ENCODE assay signal across 13 cellular contexts in genomic region chr11:130022799-130023198, GRCh38. TPM values are rescaled to one million over a fixed set of nuclear protein-coding genes. Genes with fewer than 3 reads are reported as not detected.
DNase-seq lines count a peak whose midpoint lies in the region; ATAC-seq and TF ChIP-seq lines count a peak whose summit lies in the region.
"Had no signal": no experiment of that assay in that cellular context is flagged by ENCODE, and none has a peak within 500 bp of the region (broad histone marks: within the 10 kb centered on the region; RNA-seq: fewer than 3 reads in every experiment).

No MANE protein-coding gene starts in this region.

- H3K27ac Mint-ChIP-seq in stimulated activated effector memory CD8-positive, alpha-beta T cell treated with anti-CD3 and anti-CD28 coated beads, Interleukin-12 subunit alpha, Interleukin-12 subunit beta, amount 100 ng/mL, for 72 hours: no peak overlapping the region
- H3K27ac Mint-ChIP-seq: B cell; effector memory CD8-positive, alpha-beta T cell had no signal

- no peaks in the 10 kb centered on the region for H3K79me2 ChIP-seq in DOHH2 (ENCODE audit: control insufficient read depth, low read length)

- H3K4me2 ChIP-seq in DOHH2 (ENCODE audit: low read length): peak overlapping the region; percentile 73

- H3K9me3 ChIP-seq in DOHH2 (ENCODE audit: control insufficient read depth, insufficient read depth, low read length): no peaks in the 10 kb centered on the region
- no peaks in the 10 kb centered on the region for H3K9me3 ChIP-seq in sigmoid colon
- H3K9me3 ChIP-seq: adrenal gland had no signal

- peak overlapping the region; percentile 52; the same call in 1 of the 2 replicates for H3K27ac ChIP-seq in DOHH2 (ENCODE audit: low read depth, low read length)
- H3K27ac ChIP-seq in sigmoid colon: no peak overlapping the region
- H3K27ac ChIP-seq: adrenal gland had no signal

- no peaks in the 10 kb centered on the region for H3K36me3 Mint-ChIP-seq in stimulated activated effector memory CD8-positive, alpha-beta T cell treated with anti-CD3 and anti-CD28 coated beads, Interleukin-12 subunit alpha, Interleukin-12 subunit beta, amount 100 ng/mL, for 72 hours

- no peak for DNase-seq in sigmoid colon
- no peak for DNase-seq in stimulated activated effector memory CD8-positive, alpha-beta T cell treated with anti-CD3 and anti-CD28 coated beads, Interleukin-12 subunit alpha, Interleukin-12 subunit beta, amount 100 ng/mL, for 72 hours (ENCODE audit: low spot score in 2 of 2)
- DNase-seq in GM13977 (ENCODE audit: low spot score): no peak
- DNase-seq: adrenal gland; effector memory CD8-positive, alpha-beta T cell; hypothalamus; small intestine had no signal

- H3K4me1 ChIP-seq in DOHH2 (ENCODE audit: control insufficient read depth, low read length): peaks cover 55% of the 10 kb centered on the region
- no peaks in the 10 kb centered on the region for H3K4me1 ChIP-seq in sigmoid colon
- H3K4me1 ChIP-seq: adrenal gland had no signal

- no peaks in the 10 kb centered on the region for H3K9me3 Mint-ChIP-seq in stimulated activated effector memory CD8-positive, alpha-beta T cell treated with anti-CD3 and anti-CD28 coated beads, Interleukin-12 subunit alpha, Interleukin-12 subunit beta, amount 100 ng/mL, for 72 hours
- H3K9me3 Mint-ChIP-seq: effector memory CD8-positive, alpha-beta T cell had no signal

- in situ Hi-C loops in GM13977 (cut with MboI; ENCODE audit: low pct_unique_long_range_greater_than_20kb, low sequenced_read_pairs, unreplicated experiment): no loop called here

- H3K36me3 ChIP-seq in DOHH2 (ENCODE audit: control insufficient read depth, low read length): no peaks in the 10 kb centered on the region
- H3K36me3 ChIP-seq in sigmoid colon: no peaks in the 10 kb centered on the region
- H3K36me3 ChIP-seq: adrenal gland had no signal

- no peak for TF ChIP-seq EP300 in sigmoid colon (IDR thresholded peaks at IDR 0.05)

- H3K27me3 ChIP-seq in DOHH2 (ENCODE audit: control insufficient read depth, low read length) (no peaks in the 10 kb centered on the region), sigmoid colon (no peaks in the 10 kb centered on the region)
- H3K27me3 ChIP-seq: adrenal gland had no signal

- intact Hi-C loops in sigmoid colon (cut with DNase I): no loop called here

- H3F3A ChIP-seq in DOHH2 (ENCODE audit: control insufficient read depth, insufficient read depth): peaks cover 6% of the 10 kb centered on the region; the same call in 1 of the 2 replicates

- ATAC-seq in GM21390 (IDR thresholded peaks at IDR 0.05; ENCODE audit: unreplicated experiment): peak; percentile 10
- peak; percentile 26 for ATAC-seq in HG03378 (IDR thresholded peaks at IDR 0.05; ENCODE audit: unreplicated experiment)
- peak; percentile 52 for ATAC-seq in esophagus mucosa
- ATAC-seq in HG02870 (IDR thresholded peaks at IDR 0.05; ENCODE audit: unreplicated experiment): no peak
- no peak for ATAC-seq in stimulated activated effector memory CD8-positive, alpha-beta T cell treated with anti-CD3 and anti-CD28 coated beads, Interleukin-12 subunit alpha, Interleukin-12 subunit beta, amount 100 ng/mL, for 72 hours
- ATAC-seq: effector memory CD8-positive, alpha-beta T cell had no signal

- no peaks in the 10 kb centered on the region for H3K4me1 Mint-ChIP-seq in stimulated activated effector memory CD8-positive, alpha-beta T cell treated with anti-CD3 and anti-CD28 coated beads, Interleukin-12 subunit alpha, Interleukin-12 subunit beta, amount 100 ng/mL, for 72 hours

- 94 to 99% methylated on average over 2 of the region's 2 CpGs for WGBS in sigmoid colon, 2 donors

- no peak overlapping the region for H3K4me3 Mint-ChIP-seq in stimulated activated effector memory CD8-positive, alpha-beta T cell treated with anti-CD3 and anti-CD28 coated beads, Interleukin-12 subunit alpha, Interleukin-12 subunit beta, amount 100 ng/mL, for 72 hours
- H3K4me3 Mint-ChIP-seq: effector memory CD8-positive, alpha-beta T cell had no signal

- no peak for TF ChIP-seq POLR2A in sigmoid colon (IDR thresholded peaks at IDR 0.05)

- no peaks in the 10 kb centered on the region for H4K20me1 ChIP-seq in DOHH2 (ENCODE audit: control insufficient read depth, insufficient read depth, low read depth, low read length)

- TF ChIP-seq CTCF in DOHH2 (IDR thresholded peaks at IDR 0.05; ENCODE audit: low read depth, low read length, poor library complexity, severe bottlenecking) (no peak), sigmoid colon (IDR thresholded peaks at IDR 0.05) (no peak), GM13977 (IDR thresholded peaks at IDR 0.05; ENCODE audit: extremely low read depth, insufficient read depth, missing control alignments) (no peak)

- peak overlapping the region; percentile 55 for H3K4me3 ChIP-seq in DOHH2 (ENCODE audit: low read length)
- H3K4me3 ChIP-seq in sigmoid colon: no peak overlapping the region
- H3K4me3 ChIP-seq: adrenal gland had no signal

- no peaks in the 10 kb centered on the region for H3K9me2 ChIP-seq in DOHH2 (replicated peaks; ENCODE audit: control insufficient read depth, low read length)

RNA-seq across cellular contexts. Expression of gene PRDM10, which starts 20.2 kb away (rescaled TPM):
- total RNA-seq in esophagus mucosa (10.0 TPM), sigmoid colon (10 to 100 TPM in 1 of 4 donors, 1 to 10 TPM in 3; 6.3 to 11.9 (median 6.7) TPM)
- polyA plus RNA-seq in sigmoid colon: 1 to 10 TPM; 1.8 to 3.7 (median 3.2) TPM

RNA-seq across cellular contexts. Expression of gene APLP2, which starts 46.9 kb away (rescaled TPM):
- total RNA-seq in esophagus mucosa: 124 TPM
- total RNA-seq in sigmoid colon: 100 to 1,000 TPM; 247 to 276 (median 256) TPM
- polyA plus RNA-seq in sigmoid colon: 100 to 1,000 TPM in 2 of 3 donors, 10 to 100 TPM in 1; 39.0 to 193 (median 106) TPM

Comparison
In these comparisons a context has a peak if more than half of its experiments do, and no peak if none do; other contexts are left out.
1. ATAC-seq: peak in GM21390 (single experiment), HG03378 (single experiment) and esophagus mucosa (single experiment); none in HG02870 (single experiment) and stimulated activated effector memory CD8-positive, alpha-beta T cell treated with anti-CD3 and anti-CD28 coated beads, Interleukin-12 subunit alpha, Interleukin-12 subunit beta, amount 100 ng/mL, for 72 hours (single experiment).